Comparison of ENCODE assay signal across 25 cellular contexts in genomic region chr1:204528677-204529076, GRCh38.
"Had no signal": no experiment of that assay in that cellular context is flagged by ENCODE, and none has a peak within 500 bp of the region (broad histone marks: within the 10 kb centered on the region; RNA-seq: fewer than 3 reads in every experiment).

No MANE protein-coding gene starts in this region.

- H3K27me3 Mint-ChIP-seq: activated naive CD8-positive, alpha-beta T cell treated with anti-CD3 and anti-CD28 coated beads, Interleukin-2, amount 10 ng/mL, durations not matched to agents 7 days and 5 days; progenitor cell of endocrine pancreas; stimulated activated memory B cell treated with anti-CD40 and anti-IgM and Interleukin-4, amounts not matched to agents 10 μg/mL and 1 μg/mL and 100 μg/mL, for 72 hours; type B pancreatic cell had no signal

- H3K4me3 Mint-ChIP-seq: activated CD8-positive, alpha-beta T cell treated with anti-CD3 and anti-CD28 coated beads, Interleukin-2, amount 10 ng/mL, durations not matched to agents 7 days and 5 days; activated naive CD8-positive, alpha-beta T cell treated with anti-CD3 and anti-CD28 coated beads, Interleukin-2, amount 10 ng/mL, durations not matched to agents 7 days and 5 days; endodermal cell; natural killer cell; stimulated activated memory B cell treated with anti-CD40 and anti-IgM and Interleukin-4, amounts not matched to agents 10 μg/mL and 1 μg/mL and 100 μg/mL, for 72 hours; type B pancreatic cell had no signal

- H3K27me3 ChIP-seq: esophagus squamous epithelium, gastroesophageal sphincter, testis, vagina had no signal

- H3K27ac ChIP-seq: coronary artery, esophagus squamous epithelium, gastroesophageal sphincter, skin epidermis, testis, vagina, VCaP had no signal

- H3K9me3 ChIP-seq: gastroesophageal sphincter, testis, vagina had no signal

- DNase-seq: activated CD4-positive, alpha-beta T cell treated with anti-CD3 and anti-CD28 coated beads, Interleukin-2, amount 50 U/mL, for 1 hour; activated CD8-positive, alpha-beta T cell treated with anti-CD3 and anti-CD28 coated beads, Interleukin-2, amount 10 ng/mL, durations not matched to agents 7 days and 5 days; activated naive CD4-positive, alpha-beta T cell treated with Interleukin-2 at 50 U/mL for 16 hours; activated naive CD8-positive, alpha-beta T cell treated with anti-CD3 and anti-CD28 coated beads, Interleukin-2, amount 10 ng/mL, durations not matched to agents 7 days and 5 days; activated T-cell treated with anti-CD3 and anti-CD28 coated beads, Interleukin-2, amount 50 U/mL, for 1 hour; amygdala; cerebellar nuclear complex; endodermal cell; esophagus squamous epithelium; head of caudate nucleus; natural killer cell; stimulated activated CD4-positive, alpha-beta T cell treated with anti-CD3 and anti-CD28 coated beads, Interleukin-15, amount 100 ng/mL, for 24 hours; T-helper 2 cell; testis had no signal

- H3K4me1 ChIP-seq: gastroesophageal sphincter, testis had no signal

- H3K4me3 ChIP-seq: coronary artery, esophagus squamous epithelium, gastroesophageal sphincter, skin epidermis, testis, vagina had no signal

- H3K27ac Mint-ChIP-seq: activated CD8-positive, alpha-beta T cell treated with anti-CD3 and anti-CD28 coated beads, Interleukin-2, amount 10 ng/mL, durations not matched to agents 7 days and 5 days; activated naive CD8-positive, alpha-beta T cell treated with anti-CD3 and anti-CD28 coated beads, Interleukin-2, amount 10 ng/mL, durations not matched to agents 7 days and 5 days; activated T-helper 2 cell treated with anti-CD3 and anti-CD28 coated beads, Interferon-gamma antibody, Interleukin-2, Interleukin-4, amounts not matched to agents 10 μg/mL and 5 μg/mL and 100 μg/mL, durations not matched to agents 14 hours and 24 hours and 36 hours; endodermal cell; natural killer cell; progenitor cell of endocrine pancreas; stimulated activated memory B cell treated with anti-CD40 and anti-IgM and Interleukin-4, amounts not matched to agents 10 μg/mL and 1 μg/mL and 100 μg/mL, for 72 hours; type B pancreatic cell had no signal

- ATAC-seq: activated CD4-positive, CD25-positive, alpha-beta regulatory T cell treated with anti-CD3 and anti-CD28 coated beads, Interleukin-2, amount 50 U/mL, for 24 hours; gastroesophageal sphincter; left lobe of liver; stimulated activated memory B cell treated with anti-CD40 and anti-IgM and Interleukin-4, amounts not matched to agents 10 μg/mL and 1 μg/mL and 100 μg/mL, for 72 hours had no signal
